Comparison of ENCODE assay signal across 9 cellular contexts in genomic region chr16:74761665-74762064, GRCh38. TPM values are rescaled to one million over a fixed set of nuclear protein-coding genes. Genes with fewer than 3 reads are reported as not detected.
"Had no signal": no experiment of that assay in that cellular context is flagged by ENCODE, and none has a peak within 500 bp of the region (broad histone marks: within the 10 kb centered on the region; RNA-seq: fewer than 3 reads in every experiment).

No MANE protein-coding gene starts in this region.

- H3K27ac Mint-ChIP-seq: IgD-negative memory B cell had no signal

- H3K4me1 ChIP-seq: HAP-1 had no signal

- H3K27ac ChIP-seq: GM23248, KMS-11 had no signal

- DNase-seq: GM23248, GOT3, H7, Karpas-422, KBM-7 had no signal

- H3K36me3 Mint-ChIP-seq: IgD-negative memory B cell had no signal

- H3K4me3 ChIP-seq: GM23248, HAP-1 had no signal

- H3K4me3 Mint-ChIP-seq: IgD-negative memory B cell had no signal

- H3K9me3 Mint-ChIP-seq: IgD-negative memory B cell had no signal

- H3K9me3 ChIP-seq: HAP-1 had no signal

- H2AFZ ChIP-seq: GM23248 had no signal

- H3K36me3 ChIP-seq: HAP-1 had no signal

- H3K4me2 ChIP-seq: KMS-11 had no signal

- H3K4me1 Mint-ChIP-seq: IgD-negative memory B cell had no signal

- H3K9ac ChIP-seq: GM23248, KMS-11 had no signal

RNA-seq across cellular contexts. Expression of gene FA2H, which starts 13.0 kb away (rescaled TPM):
- total RNA-seq: GM23248, H4 had no signal
